ENCODE assay signal across 19 cellular contexts in the genomic region with DNA sequence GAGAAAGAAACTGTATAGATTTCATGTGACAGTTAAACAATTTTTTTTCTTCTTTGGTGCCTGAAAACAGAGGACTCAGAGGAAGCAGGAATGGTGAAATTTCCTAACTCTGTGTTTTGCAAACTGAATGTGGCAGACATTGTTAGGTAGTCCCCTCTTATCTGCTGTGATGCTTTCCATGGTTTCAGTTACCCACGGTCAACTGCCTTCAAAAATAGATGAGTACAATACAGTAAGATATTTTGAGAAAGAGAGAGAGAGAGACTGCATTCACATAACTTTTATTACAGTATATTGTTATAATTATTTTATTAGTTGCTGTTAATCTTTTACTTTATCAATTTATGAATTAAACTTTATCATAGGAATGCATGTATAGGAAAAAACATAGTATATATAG.
DNase-seq lines count a peak whose midpoint lies in the region; ATAC-seq and TF ChIP-seq lines count a peak whose summit lies in the region.
"Had no signal": no experiment of that assay in that cellular context is flagged by ENCODE, and none has a peak within 500 bp of the region (broad histone marks: within the 10 kb centered on the region; RNA-seq: fewer than 3 reads in every experiment).

No MANE protein-coding gene starts in this region.

- H2AFZ ChIP-seq in MM.1S (ENCODE audit: low read length) (peak overlapping the region; percentile 70), osteoblast (ENCODE audit: low read length) (no peak overlapping the region)
- H2AFZ ChIP-seq: PC-9 had no signal

- peaks cover 5% of the 10 kb centered on the region; the same call in 1 of the 2 replicates for H3F3A ChIP-seq in MM.1S (ENCODE audit: insufficient read depth, low read length)

- no peaks in the 10 kb centered on the region for H3K36me3 ChIP-seq in MM.1S (replicated peaks; ENCODE audit: insufficient read depth, low read length)
- H3K36me3 ChIP-seq in osteoblast (ENCODE audit: insufficient read depth, low read length): no peaks in the 10 kb centered on the region

- H3K4me1 ChIP-seq in MM.1S (ENCODE audit: low read length) (peaks cover 5% of the 10 kb centered on the region; the same call in 1 of the 2 replicates), osteoblast (ENCODE audit: insufficient read depth, low read length) (peaks cover 15% of the 10 kb centered on the region)
- H3K4me1 ChIP-seq: Caco-2 had no signal

- H3K9me2 ChIP-seq in MM.1S (replicated peaks; ENCODE audit: insufficient read depth, low read length): no peaks in the 10 kb centered on the region

- POLR2A ChIA-PET in activated CD4-positive, alpha-beta memory T cell treated with anti-CD3 and anti-CD28 coated beads for 36 hours (lab: Charles Lee): no interaction called here

- H4K20me1 ChIP-seq in MM.1S (ENCODE audit: insufficient read depth, low read length) (no peaks in the 10 kb centered on the region), osteoblast (ENCODE audit: insufficient read depth, low read length) (no peaks in the 10 kb centered on the region)

- H3K9ac ChIP-seq in MM.1S (ENCODE audit: low read length): peak overlapping the region; percentile 42; the same call in 1 of the 2 replicates

- H3K9me3 Mint-ChIP-seq in activated naive CD8-positive, alpha-beta T cell treated with anti-CD3 and anti-CD28 coated beads, Interleukin-2, amount 50 U/mL, for 24 hours: no peaks in the 10 kb centered on the region
- H3K9me3 Mint-ChIP-seq in activated CD4-positive, alpha-beta memory T cell treated with anti-CD3 and anti-CD28 coated beads for 36 hours: no peaks in the 10 kb centered on the region
- peaks cover 4% of the 10 kb centered on the region for H3K9me3 Mint-ChIP-seq in activated T-helper 2 cell treated with anti-CD3 and anti-CD28 coated beads, Interferon-gamma antibody, Interleukin-2, Interleukin-4, amounts not matched to agents 10 μg/mL and 5 μg/mL and 100 μg/mL, durations not matched to agents 14 hours and 24 hours and 36 hours

- H3K27ac ChIP-seq in MM.1S (ENCODE audit: low read length) (peak overlapping the region; percentile 86), osteoblast (ENCODE audit: low read depth, low read length) (peak overlapping the region; percentile 67)
- H3K27ac ChIP-seq: PC-9, RWPE1 had no signal

- H3K79me2 ChIP-seq in MM.1S (ENCODE audit: low read length) (no peaks in the 10 kb centered on the region), osteoblast (ENCODE audit: insufficient read depth, low read length) (no peaks in the 10 kb centered on the region)

- peaks cover 31% of the 10 kb centered on the region for H3K4me1 Mint-ChIP-seq in activated naive CD8-positive, alpha-beta T cell treated with anti-CD3 and anti-CD28 coated beads, Interleukin-2, amount 50 U/mL, for 24 hours
- no peaks in the 10 kb centered on the region for H3K4me1 Mint-ChIP-seq in activated CD4-positive, alpha-beta memory T cell treated with anti-CD3 and anti-CD28 coated beads for 36 hours (ENCODE audit: low read depth)
- no peaks in the 10 kb centered on the region for H3K4me1 Mint-ChIP-seq in activated T-helper 2 cell treated with anti-CD3 and anti-CD28 coated beads, Interferon-gamma antibody, Interleukin-2, Interleukin-4, amounts not matched to agents 10 μg/mL and 5 μg/mL and 100 μg/mL, durations not matched to agents 14 hours and 24 hours and 36 hours (ENCODE audit: low read depth)
- H3K4me1 Mint-ChIP-seq: B cell had no signal

- H3K27me3 ChIP-seq in MM.1S (replicated peaks; ENCODE audit: insufficient read depth, low read length) (no peaks in the 10 kb centered on the region), osteoblast (ENCODE audit: insufficient read depth, low read length) (no peaks in the 10 kb centered on the region)

- H3K27me3 Mint-ChIP-seq in activated naive CD8-positive, alpha-beta T cell treated with anti-CD3 and anti-CD28 coated beads, Interleukin-2, amount 50 U/mL, for 24 hours: no peaks in the 10 kb centered on the region
- H3K27me3 Mint-ChIP-seq in activated CD4-positive, alpha-beta memory T cell treated with anti-CD3 and anti-CD28 coated beads for 36 hours: no peaks in the 10 kb centered on the region
- no peaks in the 10 kb centered on the region for H3K27me3 Mint-ChIP-seq in activated T-helper 2 cell treated with anti-CD3 and anti-CD28 coated beads, Interferon-gamma antibody, Interleukin-2, Interleukin-4, amounts not matched to agents 10 μg/mL and 5 μg/mL and 100 μg/mL, durations not matched to agents 14 hours and 24 hours and 36 hours (ENCODE audit: low read depth)
- H3K27me3 Mint-ChIP-seq: B cell had no signal

- H3K9me3 ChIP-seq in MM.1S (replicated peaks; ENCODE audit: insufficient read depth, low read length) (no peaks in the 10 kb centered on the region), osteoblast (ENCODE audit: low read depth, low read length) (no peaks in the 10 kb centered on the region)
- H3K9me3 ChIP-seq: Caco-2 had no signal

- H3K4me3 Mint-ChIP-seq in activated naive CD8-positive, alpha-beta T cell treated with anti-CD3 and anti-CD28 coated beads, Interleukin-2, amount 50 U/mL, for 24 hours: no peak overlapping the region
- H3K4me3 Mint-ChIP-seq in activated CD4-positive, alpha-beta memory T cell treated with anti-CD3 and anti-CD28 coated beads for 36 hours: no peak overlapping the region
- H3K4me3 Mint-ChIP-seq in activated T-helper 2 cell treated with anti-CD3 and anti-CD28 coated beads, Interferon-gamma antibody, Interleukin-2, Interleukin-4, amounts not matched to agents 10 μg/mL and 5 μg/mL and 100 μg/mL, durations not matched to agents 14 hours and 24 hours and 36 hours (ENCODE audit: low read depth): no peak overlapping the region
- H3K4me3 Mint-ChIP-seq: B cell had no signal

- peak; percentile 61 for ATAC-seq in Right ventricle myocardium superior (ENCODE audit: poor library complexity)
- no peak for ATAC-seq in activated naive CD8-positive, alpha-beta T cell treated with anti-CD3 and anti-CD28 coated beads, Interleukin-2, amount 50 U/mL, for 24 hours
- ATAC-seq: K562 had no signal

- no peak for DNase-seq in Right ventricle myocardium superior
- DNase-seq in cardiac septum (ENCODE audit: low spot score): no peak
- no peak for DNase-seq in MM.1S
- DNase-seq in activated naive CD8-positive, alpha-beta T cell treated with anti-CD3 and anti-CD28 coated beads, Interleukin-2, amount 50 U/mL, for 24 hours: no peak
- no peak for DNase-seq in osteoblast (ENCODE audit: insufficient read length, low spot score, missing footprints)
- DNase-seq in activated CD4-positive, alpha-beta memory T cell treated with anti-CD3 and anti-CD28 coated beads for 36 hours: no peak
- DNase-seq in T-helper 2 cell: no peak
- no peak for DNase-seq in activated T-helper 2 cell treated with anti-CD3 and anti-CD28 coated beads, Interferon-gamma antibody, Interleukin-2, Interleukin-4, amounts not matched to agents 10 μg/mL and 5 μg/mL and 100 μg/mL, durations not matched to agents 14 hours and 24 hours and 36 hours (ENCODE audit: low spot score)
- DNase-seq: 8988T, Caco-2, GDM1, NCI-H1417, NCI-H1930, NCI-H345, NCI-H526 had no signal

- peaks cover 3% of the 10 kb centered on the region for H3K36me3 Mint-ChIP-seq in activated naive CD8-positive, alpha-beta T cell treated with anti-CD3 and anti-CD28 coated beads, Interleukin-2, amount 50 U/mL, for 24 hours (ENCODE audit: low read depth)
- H3K36me3 Mint-ChIP-seq in activated CD4-positive, alpha-beta memory T cell treated with anti-CD3 and anti-CD28 coated beads for 36 hours: no peaks in the 10 kb centered on the region
- H3K36me3 Mint-ChIP-seq in activated T-helper 2 cell treated with anti-CD3 and anti-CD28 coated beads, Interferon-gamma antibody, Interleukin-2, Interleukin-4, amounts not matched to agents 10 μg/mL and 5 μg/mL and 100 μg/mL, durations not matched to agents 14 hours and 24 hours and 36 hours (ENCODE audit: low read depth): no peaks in the 10 kb centered on the region

- no peak for TF ChIP-seq CTCF in MM.1S (IDR thresholded peaks at IDR 0.05; ENCODE audit: low read length)
- no peak for TF ChIP-seq CTCF in osteoblast (IDR thresholded peaks at IDR 0.05; ENCODE audit: extremely low read depth, low read depth, low read length)

- H3K27ac Mint-ChIP-seq in activated naive CD8-positive, alpha-beta T cell treated with anti-CD3 and anti-CD28 coated beads, Interleukin-2, amount 50 U/mL, for 24 hours: peak overlapping the region; percentile 67
- H3K27ac Mint-ChIP-seq in activated CD4-positive, alpha-beta memory T cell treated with anti-CD3 and anti-CD28 coated beads for 36 hours: no peak overlapping the region
- H3K27ac Mint-ChIP-seq in activated T-helper 2 cell treated with anti-CD3 and anti-CD28 coated beads, Interferon-gamma antibody, Interleukin-2, Interleukin-4, amounts not matched to agents 10 μg/mL and 5 μg/mL and 100 μg/mL, durations not matched to agents 14 hours and 24 hours and 36 hours: no peak overlapping the region
- H3K27ac Mint-ChIP-seq: B cell had no signal

- H3K4me3 ChIP-seq in MM.1S (ENCODE audit: low read length) (peak overlapping the region; percentile 31; the same call in 1 of the 2 replicates), osteoblast (ENCODE audit: insufficient read depth, low read length) (no peak overlapping the region)
- H3K4me3 ChIP-seq: K562, PC-9 had no signal

- H3K4me2 ChIP-seq in MM.1S (ENCODE audit: low read depth, low read length) (peak overlapping the region; percentile 58), osteoblast (ENCODE audit: insufficient read depth, low read length) (peak overlapping the region; percentile 10)
- H3K4me2 ChIP-seq: PC-9 had no signal

- CTCF ChIA-PET in activated CD4-positive, alpha-beta memory T cell treated with anti-CD3 and anti-CD28 coated beads for 36 hours (lab: Charles Lee): no interaction called here

- intact Hi-C loops in Right ventricle myocardium superior (cut with DNase I): no loop called here
- intact Hi-C loops in cardiac septum (cut with DNase I): no loop called here
- intact Hi-C loops in activated CD4-positive, alpha-beta memory T cell treated with anti-CD3 and anti-CD28 coated beads for 36 hours (cut with micrococcal nuclease): no loop called here
- intact Hi-C loops in activated T-helper 2 cell treated with anti-CD3 and anti-CD28 coated beads, Interferon-gamma antibody, Interleukin-2, Interleukin-4, amounts not matched to agents 10 μg/mL and 5 μg/mL and 100 μg/mL, durations not matched to agents 14 hours and 24 hours and 36 hours (cut with micrococcal nuclease): no loop called here
